Comparison of ENCODE assay signal across 1 cellular context in the genomic region with DNA sequence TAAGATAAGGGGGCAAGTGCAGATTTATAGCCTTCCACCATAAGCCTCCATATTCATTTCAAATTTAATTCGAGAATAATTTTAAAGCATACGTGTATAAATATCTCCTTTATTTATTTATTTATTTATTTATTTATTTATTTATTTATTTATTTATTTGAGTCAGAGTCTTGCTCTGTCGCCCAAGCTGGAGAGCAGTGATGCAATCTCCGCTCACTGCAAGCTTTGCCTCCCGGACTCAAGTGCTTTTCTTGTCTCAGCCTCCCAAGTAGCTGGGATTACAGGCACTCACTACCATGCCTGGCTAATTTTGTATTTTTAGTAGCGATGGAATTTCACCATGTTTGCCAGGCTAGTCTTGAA.
TF ChIP-seq lines count a peak whose summit lies in the region.

No MANE protein-coding gene starts in this region.

TF ChIP-seq in HEK293, 187 proteins besides CTCF, POLR2A, EP300 and RAD21 (continued from another document):
- TF ChIP-seq, protein P1, sequence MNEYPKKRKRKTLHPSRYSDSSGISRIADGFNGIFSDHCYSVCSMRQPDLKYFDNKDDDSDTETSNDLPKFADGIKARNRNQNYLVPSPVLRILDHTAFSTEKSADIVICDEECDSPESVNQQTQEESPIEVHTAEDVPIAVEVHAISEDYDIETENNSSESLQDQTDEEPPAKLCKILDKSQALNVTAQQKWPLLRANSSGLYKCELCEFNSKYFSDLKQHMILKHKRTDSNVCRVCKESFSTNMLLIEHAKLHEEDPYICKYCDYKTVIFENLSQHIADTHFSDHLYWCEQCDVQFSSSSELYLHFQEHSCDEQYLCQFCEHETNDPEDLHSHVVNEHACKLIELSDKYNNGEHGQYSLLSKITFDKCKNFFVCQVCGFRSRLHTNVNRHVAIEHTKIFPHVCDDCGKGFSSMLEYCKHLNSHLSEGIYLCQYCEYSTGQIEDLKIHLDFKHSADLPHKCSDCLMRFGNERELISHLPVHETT (tag by site-specific recombination; IDR thresholded peaks at IDR 0.05) = no peak
- TF ChIP-seq, protein P2, sequence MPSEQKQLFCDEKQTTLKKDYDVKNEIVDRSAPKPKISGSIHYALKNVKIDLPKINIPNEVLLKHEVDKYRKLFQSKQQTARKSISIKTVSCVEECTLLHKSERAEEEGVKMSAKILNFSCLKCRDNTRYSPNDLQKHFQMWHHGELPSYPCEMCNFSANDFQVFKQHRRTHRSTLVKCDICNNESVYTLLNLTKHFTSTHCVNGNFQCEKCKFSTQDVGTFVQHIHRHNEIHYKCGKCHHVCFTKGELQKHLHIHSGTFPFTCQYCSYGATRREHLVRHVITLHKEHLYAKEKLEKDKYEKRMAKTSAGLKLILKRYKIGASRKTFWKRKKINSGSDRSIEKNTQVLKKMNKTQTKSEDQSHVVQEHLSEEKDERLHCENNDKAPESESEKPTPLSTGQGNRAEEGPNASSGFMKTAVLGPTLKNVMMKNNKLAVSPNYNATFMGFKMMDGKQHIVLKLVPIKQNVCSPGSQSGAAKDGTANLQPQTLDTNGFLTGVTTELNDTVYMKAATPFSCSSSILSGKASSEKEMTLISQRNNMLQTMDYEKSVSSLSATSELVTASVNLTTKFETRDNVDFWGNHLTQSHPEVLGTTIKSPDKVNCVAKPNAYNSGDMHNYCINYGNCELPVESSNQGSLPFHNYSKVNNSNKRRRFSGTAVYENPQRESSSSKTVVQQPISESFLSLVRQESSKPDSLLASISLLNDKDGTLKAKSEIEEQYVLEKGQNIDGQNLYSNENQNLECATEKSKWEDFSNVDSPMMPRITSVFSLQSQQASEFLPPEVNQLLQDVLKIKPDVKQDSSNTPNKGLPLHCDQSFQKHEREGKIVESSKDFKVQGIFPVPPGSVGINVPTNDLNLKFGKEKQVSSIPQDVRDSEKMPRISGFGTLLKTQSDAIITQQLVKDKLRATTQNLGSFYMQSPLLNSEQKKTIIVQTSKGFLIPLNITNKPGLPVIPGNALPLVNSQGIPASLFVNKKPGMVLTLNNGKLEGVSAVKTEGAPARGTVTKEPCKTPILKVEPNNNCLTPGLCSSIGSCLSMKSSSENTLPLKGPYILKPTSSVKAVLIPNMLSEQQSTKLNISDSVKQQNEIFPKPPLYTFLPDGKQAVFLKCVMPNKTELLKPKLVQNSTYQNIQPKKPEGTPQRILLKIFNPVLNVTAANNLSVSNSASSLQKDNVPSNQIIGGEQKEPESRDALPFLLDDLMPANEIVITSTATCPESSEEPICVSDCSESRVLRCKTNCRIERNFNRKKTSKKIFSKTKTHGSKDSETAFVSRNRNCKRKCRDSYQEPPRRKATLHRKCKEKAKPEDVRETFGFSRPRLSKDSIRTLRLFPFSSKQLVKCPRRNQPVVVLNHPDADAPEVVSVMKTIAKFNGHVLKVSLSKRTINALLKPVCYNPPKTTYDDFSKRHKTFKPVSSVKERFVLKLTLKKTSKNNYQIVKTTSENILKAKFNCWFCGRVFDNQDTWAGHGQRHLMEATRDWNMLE (tag by site-specific recombination; conservative IDR thresholded peaks at IDR 0.05; ENCODE audit: low read depth) = peak; percentile 81
- peak; percentile 79 for TF ChIP-seq ZNF426 (tag by site-specific recombination; IDR thresholded peaks at IDR 0.05)
- TF ChIP-seq ZNF585B (tag by site-specific recombination; IDR thresholded peaks at IDR 0.05) = no peak
- no peak for TF ChIP-seq ZNF366 (tag by site-specific recombination; conservative IDR thresholded peaks at IDR 0.05)
- TF ChIP-seq ZNF433 (tag by site-specific recombination; IDR thresholded peaks at IDR 0.05; ENCODE audit: low read depth) = peak; percentile 56; the same call in 1 of the 2 replicates
- peak; percentile 50; the same call in 1 of the 2 replicates for TF ChIP-seq ZNF140 (tag by site-specific recombination; IDR thresholded peaks at IDR 0.05)
- peak; percentile 70 for TF ChIP-seq ZNF555 (tag by site-specific recombination; conservative IDR thresholded peaks at IDR 0.05)
- TF ChIP-seq, protein P3, sequence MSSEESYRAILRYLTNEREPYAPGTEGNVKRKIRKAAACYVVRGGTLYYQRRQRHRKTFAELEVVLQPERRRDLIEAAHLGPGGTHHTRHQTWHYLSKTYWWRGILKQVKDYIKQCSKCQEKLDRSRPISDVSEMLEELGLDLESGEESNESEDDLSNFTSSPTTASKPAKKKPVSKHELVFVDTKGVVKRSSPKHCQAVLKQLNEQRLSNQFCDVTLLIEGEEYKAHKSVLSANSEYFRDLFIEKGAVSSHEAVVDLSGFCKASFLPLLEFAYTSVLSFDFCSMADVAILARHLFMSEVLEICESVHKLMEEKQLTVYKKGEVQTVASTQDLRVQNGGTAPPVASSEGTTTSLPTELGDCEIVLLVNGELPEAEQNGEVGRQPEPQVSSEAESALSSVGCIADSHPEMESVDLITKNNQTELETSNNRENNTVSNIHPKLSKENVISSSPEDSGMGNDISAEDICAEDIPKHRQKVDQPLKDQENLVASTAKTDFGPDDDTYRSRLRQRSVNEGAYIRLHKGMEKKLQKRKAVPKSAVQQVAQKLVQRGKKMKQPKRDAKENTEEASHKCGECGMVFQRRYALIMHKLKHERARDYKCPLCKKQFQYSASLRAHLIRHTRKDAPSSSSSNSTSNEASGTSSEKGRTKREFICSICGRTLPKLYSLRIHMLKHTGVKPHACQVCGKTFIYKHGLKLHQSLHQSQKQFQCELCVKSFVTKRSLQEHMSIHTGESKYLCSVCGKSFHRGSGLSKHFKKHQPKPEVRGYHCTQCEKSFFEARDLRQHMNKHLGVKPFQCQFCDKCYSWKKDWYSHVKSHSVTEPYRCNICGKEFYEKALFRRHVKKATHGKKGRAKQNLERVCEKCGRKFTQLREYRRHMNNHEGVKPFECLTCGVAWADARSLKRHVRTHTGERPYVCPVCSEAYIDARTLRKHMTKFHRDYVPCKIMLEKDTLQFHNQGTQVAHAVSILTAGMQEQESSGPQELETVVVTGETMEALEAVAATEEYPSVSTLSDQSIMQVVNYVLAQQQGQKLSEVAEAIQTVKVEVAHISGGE (tag by site-specific recombination; conservative IDR thresholded peaks at IDR 0.05; ENCODE audit: low read depth) = peak; percentile 70
- no peak for TF ChIP-seq ZNF302 (tag by site-specific recombination; IDR thresholded peaks at IDR 0.05; ENCODE audit: low read depth)
- TF ChIP-seq ZNF394 (tag by site-specific recombination; IDR thresholded peaks at IDR 0.05; ENCODE audit: borderline replicate concordance) = peak; percentile 77; the same call in 1 of the 2 replicates
